Comparison of ENCODE assay signal across 1 cellular context in genomic region chr5:134905246-134905996, GRCh38.
A peak's percentile ranks its signal among the peaks of the same experiment; 100 is the strongest.
TF ChIP-seq lines count a peak whose summit lies in the region.

No MANE protein-coding gene starts in this region.

TF ChIP-seq in K562, 482 proteins besides CTCF, POLR2A, EP300 and RAD21 (continued from another document):
- TF ChIP-seq MGA (IDR thresholded peaks at IDR 0.05) (peak; percentile 65), PHF21A (IDR thresholded peaks at IDR 0.05; ENCODE audit: borderline replicate concordance, low read depth) (no peak), KDM4B (IDR thresholded peaks at IDR 0.05; ENCODE audit: borderline replicate concordance in 2 of 2, low read depth in 1 of 2) (peak in 1 of 2 experiments; percentile 60; a peak in 1 of 4 replicates), BCL6 (CRISPR knock-in tag; IDR thresholded peaks at IDR 0.05) (no peak), MYC (IDR thresholded peaks at IDR 0.05; ENCODE audit: low read depth, low read length) (peak; percentile 65), MYC (CRISPR knock-in tag; IDR thresholded peaks at IDR 0.05; ENCODE audit: borderline replicate concordance, low read depth) (no peak), ZNF263 (CRISPR knock-in tag; IDR thresholded peaks at IDR 0.05; ENCODE audit: borderline replicate concordance) (0 out of 2 replicates have a peak, but pooled peaks have one; percentile 20), BCOR (IDR thresholded peaks at IDR 0.05) (0 out of 2 replicates have a peak, but pooled peaks have one; percentile 10), DEAF1 (CRISPR knock-in tag; IDR thresholded peaks at IDR 0.05) (peak; percentile 66), CREB1 (IDR thresholded peaks at IDR 0.05) (no peak), CREB1 (CRISPR knock-in tag; IDR thresholded peaks at IDR 0.05) (peak; percentile 18; the same call in 1 of the 2 replicates), POLR2G (IDR thresholded peaks at IDR 0.05; ENCODE audit: low read depth, low read length) (peak; percentile 82; the same call in 1 of the 2 replicates), PHF20 (IDR thresholded peaks at IDR 0.05; ENCODE audit: partially characterized antibody) (peak; percentile 35), ATF1 (CRISPR knock-in tag; IDR thresholded peaks at IDR 0.05) (no peak), ATF1 (tag; IDR thresholded peaks at IDR 0.05) (no peak), ZBTB7A (IDR thresholded peaks at IDR 0.05; ENCODE audit: borderline replicate concordance, control insufficient read depth, low read depth, low read length) (no peak), ZNF143 (CRISPR knock-in tag; IDR thresholded peaks at IDR 0.05) (0 out of 2 replicates have a peak, but pooled peaks have one; percentile 19), ZNF431 (CRISPR knock-in tag; IDR thresholded peaks at IDR 0.05) (peak; percentile 36; the same call in 1 of the 2 replicates), GABPB1 (CRISPR knock-in tag; IDR thresholded peaks at IDR 0.05) (peak; percentile 48), XRCC5 (IDR thresholded peaks at IDR 0.05; ENCODE audit: low read depth, low read length) (0 out of 2 replicates have a peak, but pooled peaks have one; percentile 44), CBX1 (IDR thresholded peaks at IDR 0.05; ENCODE audit: low read depth) (no peak), EGR1 (conservative IDR thresholded peaks at IDR 0.05) (0 out of 2 replicates have a peak, but pooled peaks have one; percentile 13), TBL1XR1 (IDR thresholded peaks at IDR 0.05; ENCODE audit: low read length in 2 of 2) (no peak), ZBTB1 (CRISPR knock-in tag; IDR thresholded peaks at IDR 0.05; ENCODE audit: borderline replicate concordance, low read depth) (0 out of 2 replicates have a peak, but pooled peaks have one; percentile 11), NFATC3 (IDR thresholded peaks at IDR 0.05) (no peak; the same call in 1 of the 2 replicates), PHB2 (IDR thresholded peaks at IDR 0.05; ENCODE audit: low read depth) (no peak), CC2D1A (IDR thresholded peaks at IDR 0.05) (peak; percentile 83), ZZZ3 (IDR thresholded peaks at IDR 0.05) (no peak)
- TF ChIP-seq, protein P1, sequence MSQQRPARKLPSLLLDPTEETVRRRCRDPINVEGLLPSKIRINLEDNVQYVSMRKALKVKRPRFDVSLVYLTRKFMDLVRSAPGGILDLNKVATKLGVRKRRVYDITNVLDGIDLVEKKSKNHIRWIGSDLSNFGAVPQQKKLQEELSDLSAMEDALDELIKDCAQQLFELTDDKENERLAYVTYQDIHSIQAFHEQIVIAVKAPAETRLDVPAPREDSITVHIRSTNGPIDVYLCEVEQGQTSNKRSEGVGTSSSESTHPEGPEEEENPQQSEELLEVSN (IDR thresholded peaks at IDR 0.05; ENCODE audit: borderline replicate concordance in 1 of 2, extremely low read depth in 1 of 2, insufficient read depth in 1 of 2, insufficient read length in 1 of 2, low read depth in 1 of 2, low read length in 1 of 2, poor library complexity in 1 of 2, severe bottlenecking in 1 of 2), result peak in 1 of 2 experiments; percentile 79
- TF ChIP-seq, protein P2, sequence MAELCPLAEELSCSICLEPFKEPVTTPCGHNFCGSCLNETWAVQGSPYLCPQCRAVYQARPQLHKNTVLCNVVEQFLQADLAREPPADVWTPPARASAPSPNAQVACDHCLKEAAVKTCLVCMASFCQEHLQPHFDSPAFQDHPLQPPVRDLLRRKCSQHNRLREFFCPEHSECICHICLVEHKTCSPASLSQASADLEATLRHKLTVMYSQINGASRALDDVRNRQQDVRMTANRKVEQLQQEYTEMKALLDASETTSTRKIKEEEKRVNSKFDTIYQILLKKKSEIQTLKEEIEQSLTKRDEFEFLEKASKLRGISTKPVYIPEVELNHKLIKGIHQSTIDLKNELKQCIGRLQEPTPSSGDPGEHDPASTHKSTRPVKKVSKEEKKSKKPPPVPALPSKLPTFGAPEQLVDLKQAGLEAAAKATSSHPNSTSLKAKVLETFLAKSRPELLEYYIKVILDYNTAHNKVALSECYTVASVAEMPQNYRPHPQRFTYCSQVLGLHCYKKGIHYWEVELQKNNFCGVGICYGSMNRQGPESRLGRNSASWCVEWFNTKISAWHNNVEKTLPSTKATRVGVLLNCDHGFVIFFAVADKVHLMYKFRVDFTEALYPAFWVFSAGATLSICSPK (IDR thresholded peaks at IDR 0.05; ENCODE audit: borderline replicate concordance), result no peak
- TF ChIP-seq, protein P3, sequence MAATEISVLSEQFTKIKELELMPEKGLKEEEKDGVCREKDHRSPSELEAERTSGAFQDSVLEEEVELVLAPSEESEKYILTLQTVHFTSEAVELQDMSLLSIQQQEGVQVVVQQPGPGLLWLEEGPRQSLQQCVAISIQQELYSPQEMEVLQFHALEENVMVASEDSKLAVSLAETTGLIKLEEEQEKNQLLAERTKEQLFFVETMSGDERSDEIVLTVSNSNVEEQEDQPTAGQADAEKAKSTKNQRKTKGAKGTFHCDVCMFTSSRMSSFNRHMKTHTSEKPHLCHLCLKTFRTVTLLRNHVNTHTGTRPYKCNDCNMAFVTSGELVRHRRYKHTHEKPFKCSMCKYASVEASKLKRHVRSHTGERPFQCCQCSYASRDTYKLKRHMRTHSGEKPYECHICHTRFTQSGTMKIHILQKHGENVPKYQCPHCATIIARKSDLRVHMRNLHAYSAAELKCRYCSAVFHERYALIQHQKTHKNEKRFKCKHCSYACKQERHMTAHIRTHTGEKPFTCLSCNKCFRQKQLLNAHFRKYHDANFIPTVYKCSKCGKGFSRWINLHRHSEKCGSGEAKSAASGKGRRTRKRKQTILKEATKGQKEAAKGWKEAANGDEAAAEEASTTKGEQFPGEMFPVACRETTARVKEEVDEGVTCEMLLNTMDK (IDR thresholded peaks at IDR 0.05; ENCODE audit: borderline replicate concordance, insufficient read depth, low read depth, low read length, poor library complexity, severe bottlenecking), result peak; percentile 44
- TF ChIP-seq, protein P4, sequence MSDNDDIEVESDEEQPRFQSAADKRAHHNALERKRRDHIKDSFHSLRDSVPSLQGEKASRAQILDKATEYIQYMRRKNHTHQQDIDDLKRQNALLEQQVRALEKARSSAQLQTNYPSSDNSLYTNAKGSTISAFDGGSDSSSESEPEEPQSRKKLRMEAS (CRISPR knock-in tag; IDR thresholded peaks at IDR 0.05), result peak; percentile 52; the same call in 1 of the 2 replicates
